ENCODE assay signal across 1 cellular context in the genomic region with DNA sequence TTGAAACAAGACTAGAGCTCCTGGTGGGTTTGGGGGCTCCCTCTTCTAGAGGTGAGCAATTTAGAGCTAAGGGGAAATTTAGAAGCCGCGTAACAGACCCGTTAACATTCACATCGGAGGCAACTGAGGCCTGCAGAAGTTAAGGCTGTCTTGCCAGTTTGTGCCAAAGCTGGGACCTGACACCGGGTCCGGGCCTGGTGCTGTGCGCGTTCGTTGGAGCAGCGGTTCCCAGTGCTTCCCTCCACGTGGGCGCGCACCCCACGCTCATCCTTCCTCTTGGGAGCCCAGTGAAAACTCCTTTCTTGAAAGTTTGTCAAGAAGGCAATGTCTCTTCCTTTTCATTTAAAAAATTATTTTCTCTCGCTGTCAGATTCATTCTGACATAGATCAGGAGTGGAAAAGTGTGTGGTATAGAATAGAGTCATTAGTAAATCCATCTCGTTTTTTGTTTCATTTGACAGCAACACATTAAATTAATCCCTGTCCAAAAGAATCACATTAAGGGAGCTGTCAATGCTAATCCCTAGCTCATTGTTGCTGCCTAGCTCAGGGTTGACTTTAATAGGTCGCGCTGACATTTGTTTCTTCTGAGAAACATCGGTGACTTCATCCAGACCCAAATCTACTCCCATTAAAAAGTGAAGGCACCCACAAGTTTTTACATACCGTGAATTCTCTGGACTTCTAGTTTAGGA.
TF ChIP-seq lines count a peak whose summit lies in the region.

No MANE protein-coding gene starts in this region.

TF ChIP-seq in H1, 55 proteins besides CTCF, POLR2A, EP300 and RAD21 (continued from another document):
- TF ChIP-seq BACH1 (IDR thresholded peaks at IDR 0.05; ENCODE audit: low read length): no peak
- TF ChIP-seq ATF2 (IDR thresholded peaks at IDR 0.05; ENCODE audit: low read length): no peak
- TF ChIP-seq TBP (IDR thresholded peaks at IDR 0.05; ENCODE audit: low read depth, low read length): no peak
- TF ChIP-seq TCF12 (IDR thresholded peaks at IDR 0.05; ENCODE audit: low read depth, low read length): no peak
- no peak for TF ChIP-seq RNF2 (IDR thresholded peaks at IDR 0.05; ENCODE audit: borderline replicate concordance, low read depth, low read length, missing control alignments, poor library complexity, severe bottlenecking)
